Comparison of ENCODE assay signal across 20 cellular contexts in genomic region chr5:62115009-62115408, GRCh38.
"Had no signal": no experiment of that assay in that cellular context is flagged by ENCODE, and none has a peak within 500 bp of the region (broad histone marks: within the 10 kb centered on the region; RNA-seq: fewer than 3 reads in every experiment).

No MANE protein-coding gene starts in this region.

- FAIRE-seq: astrocyte, colon, endothelial cell of umbilical vein, islet of Langerhans had no signal

- H3K4me3 Mint-ChIP-seq: activated CD8-positive, alpha-beta T cell treated with anti-CD3 and anti-CD28 coated beads, Interleukin-2, amount 10 ng/mL, durations not matched to agents 7 days and 5 days; activated naive CD8-positive, alpha-beta T cell treated with anti-CD3 and anti-CD28 coated beads for 36 hours; central memory CD8-positive, alpha-beta T cell; effector memory CD8-positive, alpha-beta T cell; nephron; stimulated activated memory B cell treated with anti-CD40 and anti-IgM and Interleukin-4, amounts not matched to agents 10 μg/mL and 1 μg/mL and 100 μg/mL, for 72 hours; T-helper 2 cell treated with Interferon-gamma antibody and Interleukin-4, amounts not matched to agents 5 μg/mL and 100 μg/mL, for 36 hours had no signal

- ATAC-seq: activated CD8-positive, alpha-beta T cell treated with anti-CD3 and anti-CD28 coated beads, Interleukin-2, amount 10 ng/mL, durations not matched to agents 7 days and 5 days; effector memory CD8-positive, alpha-beta T cell; heart left ventricle; left cardiac atrium; right cardiac atrium; stimulated activated memory B cell treated with anti-CD40 and anti-IgM and Interleukin-4, amounts not matched to agents 10 μg/mL and 1 μg/mL and 100 μg/mL, for 72 hours had no signal

- H3K36me3 Mint-ChIP-seq: activated naive CD8-positive, alpha-beta T cell treated with anti-CD3 and anti-CD28 coated beads for 36 hours; stimulated activated memory B cell treated with anti-CD40 and anti-IgM and Interleukin-4, amounts not matched to agents 10 μg/mL and 1 μg/mL and 100 μg/mL, for 72 hours had no signal

- H3K27me3 Mint-ChIP-seq: stimulated activated memory B cell treated with anti-CD40 and anti-IgM and Interleukin-4, amounts not matched to agents 10 μg/mL and 1 μg/mL and 100 μg/mL, for 72 hours had no signal

- H3K4me1 Mint-ChIP-seq: activated naive CD8-positive, alpha-beta T cell treated with anti-CD3 and anti-CD28 coated beads for 36 hours; central memory CD8-positive, alpha-beta T cell; nephron; stimulated activated memory B cell treated with anti-CD40 and anti-IgM and Interleukin-4, amounts not matched to agents 10 μg/mL and 1 μg/mL and 100 μg/mL, for 72 hours had no signal

- H3K9me3 Mint-ChIP-seq: activated naive CD8-positive, alpha-beta T cell treated with anti-CD3 and anti-CD28 coated beads for 36 hours; central memory CD8-positive, alpha-beta T cell; effector memory CD8-positive, alpha-beta T cell; nephron; stimulated activated memory B cell treated with anti-CD40 and anti-IgM and Interleukin-4, amounts not matched to agents 10 μg/mL and 1 μg/mL and 100 μg/mL, for 72 hours; T-helper 2 cell treated with Interferon-gamma antibody and Interleukin-4, amounts not matched to agents 5 μg/mL and 100 μg/mL, for 36 hours had no signal

- H3K27ac Mint-ChIP-seq: activated CD8-positive, alpha-beta T cell treated with anti-CD3 and anti-CD28 coated beads, Interleukin-2, amount 10 ng/mL, durations not matched to agents 7 days and 5 days; activated naive CD8-positive, alpha-beta T cell treated with anti-CD3 and anti-CD28 coated beads for 36 hours; effector memory CD8-positive, alpha-beta T cell; nephron; stimulated activated memory B cell treated with anti-CD40 and anti-IgM and Interleukin-4, amounts not matched to agents 10 μg/mL and 1 μg/mL and 100 μg/mL, for 72 hours; T-helper 2 cell treated with Interferon-gamma antibody and Interleukin-4, amounts not matched to agents 5 μg/mL and 100 μg/mL, for 36 hours had no signal

- DNase-seq: activated CD4-positive, alpha-beta T cell treated with anti-CD3 and anti-CD28 coated beads for 1 hour; activated CD4-positive, alpha-beta T cell treated with anti-CD3 and anti-CD28 coated beads, Interleukin-2, amount 50 U/mL, for 1 hour; activated CD8-positive, alpha-beta T cell treated with anti-CD3 and anti-CD28 coated beads, Interleukin-2, amount 10 ng/mL, durations not matched to agents 7 days and 5 days; activated naive CD8-positive, alpha-beta T cell treated with anti-CD3 and anti-CD28 coated beads for 36 hours; activated T-cell treated with anti-CD3 and anti-CD28 coated beads, Interleukin-2, amount 50 U/mL, for 1 hour; effector memory CD8-positive, alpha-beta T cell; heart left ventricle; left cardiac atrium; ovary; right cardiac atrium; stimulated activated CD4-positive, alpha-beta T cell treated with anti-CD3 and anti-CD28 coated beads, Interleukin-2, amount 100 ng/mL, for 24 hours; stomach had no signal
